In genomic region chr15:60969658-60970057, GRCh38 we compare ENCODE assay signal across 19 cellular contexts.
"Had no signal": no experiment of that assay in that cellular context is flagged by ENCODE, and none has a peak within 500 bp of the region (broad histone marks: within the 10 kb centered on the region; RNA-seq: fewer than 3 reads in every experiment).

No MANE protein-coding gene starts in this region.

- H3K27ac ChIP-seq: hepatocyte, pancreas had no signal

- FAIRE-seq: kidney, pancreas, small intestine had no signal

- DNase-seq: effector memory CD8-positive, alpha-beta T cell; erythroblast; foreskin melanocyte; head of caudate nucleus; kidney; left cardiac atrium; left ventricle myocardium superior; mesendoderm; naive B cell; occipital lobe; pancreas; right cardiac atrium; small intestine; stimulated activated CD4-positive, alpha-beta T cell treated with anti-CD3 and anti-CD28 coated beads, Interleukin-12 subunit alpha, Interleukin-12 subunit beta, amount 100 ng/mL, for 4 hours; stimulated activated CD4-positive, alpha-beta T cell treated with anti-CD3 and anti-CD28 coated beads, Interleukin-2, amount 100 ng/mL, for 48 hours; stimulated activated naive CD4-positive, alpha-beta T cell treated with Interleukin-2 at 50 U/mL for 16 hours; trophoblast cell had no signal

- H3K4me3 ChIP-seq: hepatocyte, lung, pancreas had no signal

- H3K79me2 ChIP-seq: hepatocyte had no signal

- H3K9me3 ChIP-seq: pancreas had no signal

- H3K36me3 ChIP-seq: pancreas had no signal

- H3K4me1 ChIP-seq: pancreas had no signal

- H3K27me3 ChIP-seq: hepatocyte, pancreas had no signal

- H3K4me2 ChIP-seq: hepatocyte had no signal

- H2AFZ ChIP-seq: hepatocyte had no signal
